In genomic region chr2:64818650-64819032, GRCh38 we compare ENCODE assay signal across 1 cellular context.
TF ChIP-seq lines count a peak whose summit lies in the region.

No MANE protein-coding gene starts in this region.

TF ChIP-seq in GM23338, 12 proteins besides CTCF, POLR2A, EP300 and RAD21:
- TF ChIP-seq REST (IDR thresholded peaks at IDR 0.05; ENCODE audit: unreplicated experiment), result no peak
- TF ChIP-seq STAT1 (IDR thresholded peaks at IDR 0.05; ENCODE audit: unreplicated experiment), result no peak
- TF ChIP-seq ZNF114 (CRISPR knock-in tag; IDR thresholded peaks at IDR 0.05), result no peak
- TF ChIP-seq NANOG (IDR thresholded peaks at IDR 0.05; ENCODE audit: borderline replicate concordance), result no peak
- no peak for TF ChIP-seq JUNB (IDR thresholded peaks at IDR 0.05; ENCODE audit: unreplicated experiment)
- no peak for TF ChIP-seq ZNF331 (CRISPR knock-in tag; IDR thresholded peaks at IDR 0.05; ENCODE audit: low read depth)
- no peak for TF ChIP-seq ETS1 (IDR thresholded peaks at IDR 0.05)
- no peak for TF ChIP-seq ZNF462 (CRISPR knock-in tag; IDR thresholded peaks at IDR 0.05)
- TF ChIP-seq EZH2phosphoT487 (IDR thresholded peaks at IDR 0.05; ENCODE audit: unreplicated experiment), result no peak
- no peak for TF ChIP-seq CREB1 (CRISPR knock-in tag; IDR thresholded peaks at IDR 0.05; ENCODE audit: low read depth)
- TF ChIP-seq POLR2AphosphoS5 (IDR thresholded peaks at IDR 0.05; ENCODE audit: low read depth), result no peak
- no peak for TF ChIP-seq EZH2 (IDR thresholded peaks at IDR 0.05; ENCODE audit: low read depth, unreplicated experiment)
